ENCODE assay signal across 15 cellular contexts in genomic region chr19:19602713-19603320, GRCh38. TPM values are rescaled to one million over a fixed set of nuclear protein-coding genes. Genes with fewer than 3 reads are reported as not detected.
DNase-seq lines count a peak whose midpoint lies in the region; ATAC-seq, FAIRE-seq and TF ChIP-seq lines count a peak whose summit lies in the region.
"Had no signal": no experiment of that assay in that cellular context is flagged by ENCODE, and none has a peak within 500 bp of the region (broad histone marks: within the 10 kb centered on the region; RNA-seq: fewer than 3 reads in every experiment).

No MANE protein-coding gene starts in this region.

- no peaks in the 10 kb centered on the region for H3K27me3 Mint-ChIP-seq in T-helper 1 cell treated with Interleukin-12 subunit alpha and Interleukin-12 subunit beta and Interleukin-4 antibody, amounts not matched to agents 30 μg/mL and 1 μg/mL, for 36 hours (ENCODE audit: low read depth)
- no peaks in the 10 kb centered on the region for H3K27me3 Mint-ChIP-seq in activated naive CD8-positive, alpha-beta T cell treated with anti-CD3 and anti-CD28 coated beads, Interleukin-2, amount 10 ng/mL, durations not matched to agents 7 days and 5 days

- peaks cover 33% of the 10 kb centered on the region for H3K36me3 Mint-ChIP-seq in T-helper 1 cell treated with Interleukin-12 subunit alpha and Interleukin-12 subunit beta and Interleukin-4 antibody, amounts not matched to agents 30 μg/mL and 1 μg/mL, for 36 hours (ENCODE audit: low read depth)
- H3K36me3 Mint-ChIP-seq in activated naive CD8-positive, alpha-beta T cell treated with anti-CD3 and anti-CD28 coated beads, Interleukin-2, amount 10 ng/mL, durations not matched to agents 7 days and 5 days, result peaks cover 22% of the 10 kb centered on the region

- TF ChIP-seq CTCF in mucosa of descending colon (IDR thresholded peaks at IDR 0.05) (no peak), coronary artery (IDR thresholded peaks at IDR 0.05) (no peak)

- intact Hi-C loops in mucosa of descending colon (cut with DNase I, micrococcal nuclease), result no loop called here

- H3K36me3 ChIP-seq in mucosa of descending colon (ENCODE audit: low read depth), result no peaks in the 10 kb centered on the region
- H3K36me3 ChIP-seq: lower lobe of right lung, neutrophil had no signal

- DNase-seq in T-helper 1 cell (no peak), NCI-H146 treated with DMSO at 0.1 percent for 48 hours (lab: John Stamatoyannopoulos, UW; ENCODE audit: unreplicated experiment) (peak; percentile 19), mucosa of descending colon (no peak), coronary artery (ENCODE audit: low spot score) (no peak), GM12892 (ENCODE audit: insufficient read length) (no peak), NCI-H2227 (lab: John Stamatoyannopoulos, UW; ENCODE audit: unreplicated experiment) (no peak)
- DNase-seq in activated naive CD8-positive, alpha-beta T cell treated with anti-CD3 and anti-CD28 coated beads, Interleukin-2, amount 10 ng/mL, durations not matched to agents 7 days and 5 days, result no peak
- DNase-seq: 8988T, dermis blood vessel endothelial cell, IMR-90, lower lobe of right lung, NCI-H510A treated with DMSO at 0.1 percent for 48 hours had no signal

- H3K9me3 Mint-ChIP-seq in T-helper 1 cell treated with Interleukin-12 subunit alpha and Interleukin-12 subunit beta and Interleukin-4 antibody, amounts not matched to agents 30 μg/mL and 1 μg/mL, for 36 hours, result peaks cover 4% of the 10 kb centered on the region
- no peaks in the 10 kb centered on the region for H3K9me3 Mint-ChIP-seq in activated naive CD8-positive, alpha-beta T cell treated with anti-CD3 and anti-CD28 coated beads, Interleukin-2, amount 10 ng/mL, durations not matched to agents 7 days and 5 days

- ATAC-seq in activated naive CD8-positive, alpha-beta T cell treated with anti-CD3 and anti-CD28 coated beads, Interleukin-2, amount 10 ng/mL, durations not matched to agents 7 days and 5 days (ENCODE audit: low read depth), result no peak
- ATAC-seq in mucosa of descending colon, result peak; percentile 10
- ATAC-seq: lower lobe of right lung, Panc1 had no signal

- H3K4me3 Mint-ChIP-seq in T-helper 1 cell treated with Interleukin-12 subunit alpha and Interleukin-12 subunit beta and Interleukin-4 antibody, amounts not matched to agents 30 μg/mL and 1 μg/mL, for 36 hours, result peak overlapping the region; percentile 43
- H3K4me3 Mint-ChIP-seq in activated naive CD8-positive, alpha-beta T cell treated with anti-CD3 and anti-CD28 coated beads, Interleukin-2, amount 10 ng/mL, durations not matched to agents 7 days and 5 days, result peak overlapping the region; percentile 55

- H3K27ac ChIP-seq in coronary artery, result no peak overlapping the region
- H3K27ac ChIP-seq: lower lobe of right lung, neutrophil had no signal

- no peak for TF ChIP-seq POLR2A in GM12892 (IDR thresholded peaks at IDR 0.05; ENCODE audit: low read depth, low read length)

- H3K4me1 ChIP-seq in mucosa of descending colon (ENCODE audit: low read depth), result peaks cover 13% of the 10 kb centered on the region
- H3K4me1 ChIP-seq: lower lobe of right lung had no signal

- H3K4me1 Mint-ChIP-seq in T-helper 1 cell treated with Interleukin-12 subunit alpha and Interleukin-12 subunit beta and Interleukin-4 antibody, amounts not matched to agents 30 μg/mL and 1 μg/mL, for 36 hours (ENCODE audit: low read depth), result peaks cover 55% of the 10 kb centered on the region
- H3K4me1 Mint-ChIP-seq in activated naive CD8-positive, alpha-beta T cell treated with anti-CD3 and anti-CD28 coated beads, Interleukin-2, amount 10 ng/mL, durations not matched to agents 7 days and 5 days, result peaks cover 56% of the 10 kb centered on the region

- H3K9me3 ChIP-seq in mucosa of descending colon, result no peaks in the 10 kb centered on the region
- H3K9me3 ChIP-seq: lower lobe of right lung, neutrophil had no signal

- POLR2A ChIA-PET in activated naive CD8-positive, alpha-beta T cell treated with anti-CD3 and anti-CD28 coated beads, Interleukin-2, amount 10 ng/mL, durations not matched to agents 7 days and 5 days (lab: Charles Lee), result interaction anchor here (0.5 to 2.4 kb wide), 9 partner anchors 10 to 143 kb away, joined by 3 to 10 read pairs (median 4); partner anchors contain the start of genes NDUFA13, PBX4 and TSSK6

- H3K4me3 ChIP-seq in mucosa of descending colon (no peak overlapping the region), coronary artery (no peak overlapping the region)
- H3K4me3 ChIP-seq: lower lobe of right lung had no signal

- FAIRE-seq in GM12892 (lab: Jason Lieb, UNC), result no peak

- H3K27ac Mint-ChIP-seq in T-helper 1 cell treated with Interleukin-12 subunit alpha and Interleukin-12 subunit beta and Interleukin-4 antibody, amounts not matched to agents 30 μg/mL and 1 μg/mL, for 36 hours, result peak overlapping the region; percentile 87
- peak overlapping the region; percentile 86 for H3K27ac Mint-ChIP-seq in activated naive CD8-positive, alpha-beta T cell treated with anti-CD3 and anti-CD28 coated beads, Interleukin-2, amount 10 ng/mL, durations not matched to agents 7 days and 5 days

RNA-seq across cellular contexts. Expression of gene PBX4, which starts 15.7 kb away (rescaled TPM):
- 10 to 100 TPM; 41.3 to 46.1 TPM for total RNA-seq in activated naive CD8-positive, alpha-beta T cell treated with anti-CD3 and anti-CD28 coated beads, Interleukin-2, amount 10 ng/mL, durations not matched to agents 7 days and 5 days
- 1 to 10 TPM; 2.8 to 6.2 (median 4.6) TPM for total RNA-seq in mucosa of descending colon
- 11.2 TPM for polyA plus RNA-seq in GM12892 (2012; ENCODE audit: missing spikeins)
- total RNA-seq: dermis blood vessel endothelial cell had no signal

RNA-seq across cellular contexts. Expression of gene LPAR2, which starts 25.2 kb away (rescaled TPM):
- total RNA-seq in activated naive CD8-positive, alpha-beta T cell treated with anti-CD3 and anti-CD28 coated beads, Interleukin-2, amount 10 ng/mL, durations not matched to agents 7 days and 5 days, result 10 to 100 TPM; 73.6 to 73.8 TPM
- total RNA-seq in mucosa of descending colon, result 10 to 100 TPM; 10.9 to 30.0 (median 17.1) TPM
- 13.8 TPM for polyA plus RNA-seq in GM12892 (2012; ENCODE audit: missing spikeins)

RNA-seq across cellular contexts. Expression of gene GMIP, which starts 40.6 kb away (rescaled TPM):
- 100 to 1,000 TPM; 128 to 135 TPM for total RNA-seq in activated naive CD8-positive, alpha-beta T cell treated with anti-CD3 and anti-CD28 coated beads, Interleukin-2, amount 10 ng/mL, durations not matched to agents 7 days and 5 days
- 10 to 100 TPM; 18.1 to 35.5 (median 33.1) TPM for total RNA-seq in mucosa of descending colon
- 21.5 TPM for polyA plus RNA-seq in GM12892 (2012; ENCODE audit: missing spikeins)

Comparison
In these comparisons a context has a peak if more than half of its experiments do, and no peak if none do; other contexts are left out.
1. RNA of gene PBX4, which starts 15.7 kb away (total RNA-seq): 41.3 to 46.1 TPM in activated naive CD8-positive, alpha-beta T cell treated with anti-CD3 and anti-CD28 coated beads, Interleukin-2, amount 10 ng/mL, durations not matched to agents 7 days and 5 days; 2.8 to 6.2 TPM in mucosa of descending colon; every median in the first group is over 4 times any median in the second.